ENCODE assay signal across 8 cellular contexts in the genomic region with DNA sequence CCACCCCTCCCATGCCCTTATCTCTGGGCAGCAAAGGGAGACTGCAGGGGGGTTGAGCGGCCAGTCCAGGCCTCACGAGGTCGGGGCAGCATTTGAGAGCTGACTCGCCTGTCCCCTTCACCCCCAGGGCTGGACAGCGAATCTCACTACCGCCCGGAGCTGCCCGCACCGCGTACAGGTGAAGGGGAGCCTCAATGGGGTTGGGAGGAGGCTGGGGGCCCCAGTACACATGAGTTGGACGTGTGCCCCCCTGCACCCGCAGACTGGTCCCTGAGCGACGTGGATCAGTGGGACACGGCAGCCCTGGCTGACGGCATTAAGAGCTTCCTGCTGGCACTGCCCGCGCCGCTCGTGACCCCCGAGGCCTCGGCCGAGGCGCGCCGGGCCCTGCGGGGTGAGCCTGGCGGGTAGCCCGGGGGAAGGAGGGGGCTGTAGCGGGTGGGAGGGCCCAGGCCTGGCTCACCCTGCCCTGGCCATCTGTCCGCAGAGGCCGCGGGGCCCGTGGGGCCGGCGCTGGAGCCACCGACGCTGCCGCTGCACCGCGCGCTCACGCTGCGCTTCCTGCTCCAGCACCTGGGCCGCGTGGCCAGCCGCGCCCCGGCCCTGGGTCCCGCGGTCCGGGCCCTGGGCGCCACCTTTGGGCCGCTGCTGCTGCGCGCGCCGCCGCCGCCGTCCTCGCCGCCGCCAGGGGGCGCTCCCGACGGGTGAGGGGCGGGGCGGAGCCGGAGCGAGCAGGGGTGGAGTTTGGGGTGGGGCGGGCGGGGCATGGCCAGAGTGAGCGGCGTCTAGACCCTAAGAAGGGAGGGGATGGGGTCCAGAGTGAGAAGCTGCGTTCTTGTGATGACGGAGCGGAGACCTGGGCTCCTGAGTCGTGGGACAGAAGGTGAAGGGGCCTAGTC. TPM values are rescaled to one million over a fixed set of nuclear protein-coding genes. Genes with fewer than 3 reads are reported as not detected.
A peak's percentile ranks its signal among the peaks of the same experiment; 100 is the strongest.
DNase-seq lines count a peak whose midpoint lies in the region; ATAC-seq and TF ChIP-seq lines count a peak whose summit lies in the region.

No MANE protein-coding gene starts in this region.

- no peaks in the 10 kb centered on the region for H3K27me3 ChIP-seq in CD4-positive, alpha-beta memory T cell (ENCODE audit: insufficient read depth, low read length)
- H3K27me3 ChIP-seq in iPS-18a (ENCODE audit: control insufficient read depth, insufficient read depth, low read length) (no peaks in the 10 kb centered on the region), spleen (replicated peaks in 1 of 7) (no peaks in the 10 kb centered on the region)

- TF ChIP-seq POLR2A in spleen (IDR thresholded peaks at IDR 0.05) = no peak

- H3K27ac ChIP-seq in CD4-positive, alpha-beta memory T cell (ENCODE audit: low read depth, low read length) = peak overlapping the region; percentile 51
- H3K27ac ChIP-seq in iPS-18a (ENCODE audit: low read length) (no peak overlapping the region), spleen (peak overlapping the region; percentile 29 to 87 (median 75))

- H3K4me3 Mint-ChIP-seq in CD4-positive, alpha-beta memory T cell = peak overlapping the region in 6 of 8 donors; percentile 20 to 69 (median 51)

- TF ChIP-seq CTCF in astrocyte of the spinal cord (IDR thresholded peaks at IDR 0.05; ENCODE audit: low read depth, low read length) (peak; percentile 52), spleen (IDR thresholded peaks at IDR 0.05 in 8 of 11, conservative IDR thresholded peaks at IDR 0.05 in 3 of 11) (peak in 9 of 11 experiments; percentile 5 to 85 (median 77))

- H3K4me1 Mint-ChIP-seq in CD4-positive, alpha-beta memory T cell = peaks cover 3 to 18% (median 8%) of the 10 kb centered on the region in 4 donors

- H3K9me3 Mint-ChIP-seq in CD4-positive, alpha-beta memory T cell = no peaks in the 10 kb centered on the region

- peaks cover 9 to 21% of the 10 kb centered on the region in 2 donors for H3K36me3 Mint-ChIP-seq in CD4-positive, alpha-beta memory T cell

- peak; percentile 66 for ATAC-seq in GM19324 (IDR thresholded peaks at IDR 0.05; ENCODE audit: low FRiP score, unreplicated experiment)

- intact Hi-C loops in CD4-positive, alpha-beta memory T cell (cut with micrococcal nuclease) = loop anchor here (1.0 to 10.0 kb wide), 3 partner anchors 8 to 216 kb away; partner anchors contain the start of gene PIK3R2
- intact Hi-C loops in spleen (cut with DNase I; ENCODE audit: low total_unique reads) = no loop called here

- peaks cover 17% of the 10 kb centered on the region for H3K4me1 ChIP-seq in CD4-positive, alpha-beta memory T cell (ENCODE audit: insufficient read depth, low read length)
- H3K4me1 ChIP-seq in iPS-18a (ENCODE audit: control insufficient read depth, low read depth, low read length) (no peaks in the 10 kb centered on the region), spleen (peaks cover 11 to 60% (median 37%) of the 10 kb centered on the region in 6 donors)

- peak; percentile 59 to 88 (median 81) for DNase-seq in CD4-positive, alpha-beta memory T cell
- DNase-seq in HuH-7 (ENCODE audit: low spot score) (peak; percentile 80), T-helper 2 cell (peak; percentile 65 to 75 (median 73)), astrocyte of the spinal cord (ENCODE audit: low read depth, low spot score) (peak; percentile 32), spleen (peak; percentile 96), NCI-H510A treated with DMSO at 0.1 percent for 48 hours (lab: John Stamatoyannopoulos, UW) (no peak)

- no peak overlapping the region for H3K4me3 ChIP-seq in CD4-positive, alpha-beta memory T cell (ENCODE audit: low read length in 2 of 2)
- H3K4me3 ChIP-seq in astrocyte of the spinal cord (ENCODE audit: low read depth, low read length) (no peak overlapping the region), iPS-18a (ENCODE audit: low read length) (no peak overlapping the region), spleen (peak overlapping the region in 7 of 8 donors; percentile 15 to 69 (median 34))

- H3K9ac ChIP-seq in iPS-18a (ENCODE audit: low read length) = peak overlapping the region; percentile 15

- in situ Hi-C loops in astrocyte of the spinal cord (cut with HindIII; ENCODE audit: low sequenced_read_pairs) = no loop called here

- peaks cover 11% of the 10 kb centered on the region for H3K36me3 ChIP-seq in CD4-positive, alpha-beta memory T cell (ENCODE audit: insufficient read depth, low read length)
- H3K36me3 ChIP-seq in iPS-18a (ENCODE audit: control insufficient read depth, low read depth, low read length) (peaks cover 16% of the 10 kb centered on the region), spleen (peaks cover 0 to 51% (median 25%) of the 10 kb centered on the region in 6 donors)

- no peaks in the 10 kb centered on the region for H3K9me3 ChIP-seq in CD4-positive, alpha-beta memory T cell (ENCODE audit: control insufficient read depth in 1 of 2, low read length in 2 of 2)
- H3K9me3 ChIP-seq in iPS-18a (ENCODE audit: control insufficient read depth, low read depth, low read length) = no peaks in the 10 kb centered on the region
- H3K9me3 ChIP-seq in spleen = no peaks in the 10 kb centered on the region

- CTCF ChIA-PET in CD4-positive, alpha-beta memory T cell (lab: Charles Lee; ENCODE audit: partially characterized antibody) = interaction anchor here (0.8 to 12.0 kb wide), 13 partner anchors 10 to 215 kb away, joined by 3 to 125 read pairs (median 3); partner anchors contain the start of gene PIK3R2

- peak overlapping the region in 5 of 7 donors; percentile 52 to 76 (median 61) for H3K27ac Mint-ChIP-seq in CD4-positive, alpha-beta memory T cell

- H3K27me3 Mint-ChIP-seq in CD4-positive, alpha-beta memory T cell = no peaks in the 10 kb centered on the region

- 14 to 27% (median 23%) methylated on average over 8 to 79 of the region's 79 CpGs for WGBS in spleen, 5 donors

- POLR2A ChIA-PET in CD4-positive, alpha-beta memory T cell (lab: Charles Lee; ENCODE audit: partially characterized antibody) = interaction anchor here (0.5 to 3.1 kb wide), 10 partner anchors 9 to 198 kb away, joined by 3 to 14 read pairs (median 4); partner anchors contain the start of genes IQCN, JUND, MPV17L2 and PIK3R2

RNA-seq across cellular contexts. Expression of gene PIK3R2, which starts 8.1 kb away (rescaled TPM):
- 10 to 100 TPM; 18.1 to 23.0 TPM for total RNA-seq in CD4-positive, alpha-beta memory T cell
- 1 to 10 TPM; 1.5 to 6.6 TPM for polyA plus RNA-seq in CD4-positive, alpha-beta memory T cell
- 10 to 100 TPM in 6 of 7 donors, 1 to 10 TPM in 1; 6.6 to 22.7 (median 16.3) TPM for total RNA-seq in spleen
- 1 to 10 TPM; 4.2 to 5.1 (median 4.9) TPM for polyA plus RNA-seq in spleen

RNA-seq across cellular contexts. Expression of gene IFI30, which starts 12.6 kb away (rescaled TPM):
- 10 to 100 TPM; 48.3 to 56.9 TPM for total RNA-seq in CD4-positive, alpha-beta memory T cell
- 10 to 100 TPM in 1 of 2 donors, 1 to 10 TPM in 1; 6.3 to 16.7 TPM for polyA plus RNA-seq in CD4-positive, alpha-beta memory T cell
- total RNA-seq in spleen = 100 to 1,000 TPM; 206 to 475 (median 330) TPM
- polyA plus RNA-seq in spleen = 100 to 1,000 TPM; 234 to 299 (median 274) TPM

RNA-seq across cellular contexts. Expression of gene MPV17L2, which starts 32.0 kb away (rescaled TPM):
- total RNA-seq in CD4-positive, alpha-beta memory T cell = 1 to 10 TPM; 7.6 to 7.8 TPM
- polyA plus RNA-seq in CD4-positive, alpha-beta memory T cell = 10 to 100 TPM; 10.5 to 13.7 TPM
- 10 to 100 TPM in 3 of 7 donors, 1 to 10 TPM in 4; 7.8 to 14.1 (median 9.9) TPM for total RNA-seq in spleen
- polyA plus RNA-seq in spleen = 10 to 100 TPM; 12.1 to 15.4 (median 12.3) TPM

RNA-seq across cellular contexts. Expression of gene RAB3A, which starts 42.8 kb away (rescaled TPM):
- 1 to 10 TPM; 4.7 to 4.8 TPM for total RNA-seq in CD4-positive, alpha-beta memory T cell
- 1 to 10 TPM in 1 of 2 donors, under 1 TPM in 1; 0.59 to 1.0 TPM for polyA plus RNA-seq in CD4-positive, alpha-beta memory T cell
- total RNA-seq in spleen = 1 to 10 TPM; 1.4 to 6.6 (median 3.3) TPM
- polyA plus RNA-seq in spleen = 1 to 10 TPM in 2 of 3 donors, under 1 TPM in 1; 0.72 to 1.7 (median 1.3) TPM

Comparison
In these comparisons a context has a peak if more than half of its experiments do, and no peak if none do; other contexts are left out.
1. H3K4me3 ChIP-seq: peak in spleen (7 of 8); none in CD4-positive, alpha-beta memory T cell (0 of 2), astrocyte of the spinal cord (single experiment) and iPS-18a (single experiment).